8 cellular contexts compared by ENCODE assay signal in the genomic region with DNA sequence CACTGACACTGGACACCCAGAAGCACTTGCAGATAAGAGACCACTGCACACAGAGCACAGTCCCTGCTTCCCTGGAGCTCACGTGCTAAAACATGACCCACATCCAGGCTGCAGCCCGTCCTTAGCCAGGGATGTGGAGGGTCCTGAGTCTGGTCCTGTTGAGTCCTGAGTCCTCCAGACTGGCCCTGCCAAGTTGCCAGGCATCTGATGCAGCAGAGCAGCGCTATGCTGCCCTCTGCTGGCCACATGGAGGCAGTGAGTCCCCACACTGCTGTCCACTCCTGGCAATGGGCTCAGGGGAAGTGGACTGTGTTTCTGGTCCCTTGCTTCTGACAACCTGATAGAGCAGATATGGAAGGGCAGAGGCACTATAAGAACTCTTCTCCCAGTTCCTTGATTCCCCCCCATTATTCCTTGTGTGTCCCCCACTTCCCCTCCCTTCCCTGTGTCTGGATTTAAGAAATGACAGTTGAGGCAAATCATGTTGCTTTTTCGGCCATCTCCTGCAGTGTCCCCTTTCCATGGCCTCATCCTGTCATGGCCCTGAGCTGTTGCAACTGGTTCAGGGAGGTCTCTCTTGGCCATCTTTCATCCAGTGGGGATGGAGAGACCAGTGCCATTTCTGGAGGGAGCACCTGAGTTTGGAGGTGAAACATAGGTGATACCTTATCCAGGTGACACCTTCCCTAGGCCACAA.
DNase-seq lines count a peak whose midpoint lies in the region; ATAC-seq, FAIRE-seq and TF ChIP-seq lines count a peak whose summit lies in the region.

No MANE protein-coding gene starts in this region.

- CTCF ChIA-PET in A549 (lab: Yijun Ruan, JAX) = interaction anchor here (0.6 to 16.6 kb wide), 27 partner anchors 10 to 684 kb away, joined by 3 to 332 read pairs (median 5); partner anchors contain the start of genes DHX35 and FAM83D

- H3K79me2 ChIP-seq in neural cell (replicated peaks; ENCODE audit: insufficient read depth, low read length) = no peaks in the 10 kb centered on the region

- H3K27me3 Mint-ChIP-seq in activated T-cell treated with anti-CD3 and anti-CD28 coated beads, Interleukin-2, amount 50 U/mL, for 72 hours (ENCODE audit: low read depth) = no peaks in the 10 kb centered on the region

- no peak for TF ChIP-seq POLR2A in A549 (IDR thresholded peaks at IDR 0.05; ENCODE audit: low read length)

- H3K4me1 ChIP-seq in A549 = 0 out of 3 replicates have a peak, but pooled peaks cover 4% of the 10 kb centered on the region

- TF ChIP-seq RAD21 in A549 (conservative IDR thresholded peaks at IDR 0.05 in 1 of 2, IDR thresholded peaks at IDR 0.05 in 1 of 2) (peak; percentile 77 to 83), neural cell (conservative IDR thresholded peaks at IDR 0.05) (peak; percentile 64)

- peak; percentile 92 for TF ChIP-seq CTCF in A549 (IDR thresholded peaks at IDR 0.05)
- TF ChIP-seq CTCF in neural cell (IDR thresholded peaks at IDR 0.05; ENCODE audit: poor library complexity, severe bottlenecking) = peak; percentile 76

- no peak overlapping the region for H3K27ac Mint-ChIP-seq in activated T-cell treated with anti-CD3 and anti-CD28 coated beads, Interleukin-2, amount 50 U/mL, for 72 hours

- peak; percentile 73 to 74 for DNase-seq in A549 (ENCODE audit: low read depth in 1 of 2, low spot score in 1 of 2)
- DNase-seq in HUDEP-2 (lab: John Stamatoyannopoulos, UW; ENCODE audit: unreplicated experiment in 76 of 76) = peak in 71 of 76 experiments; percentile 6 to 79 (median 52)
- DNase-seq in activated T-cell treated with anti-CD3 and anti-CD28 coated beads, Interleukin-2, amount 50 U/mL, for 72 hours = peak; percentile 74 to 83
- DNase-seq in fibroblast of peridontal ligament (ENCODE audit: extremely low read depth) = peak; percentile 78
- DNase-seq in stimulated activated naive CD4-positive, alpha-beta T cell treated with Interleukin-2 at 50 U/mL for 16 hours (lab: John Stamatoyannopoulos, UW) = peak; percentile 54

- FAIRE-seq in A549 (lab: Jason Lieb, UNC) = no peak

- POLR2A ChIA-PET in A549 (lab: Yijun Ruan, JAX) = interaction anchor here (0.9 kb wide), 1 partner anchor 34 kb away, joined by 3 read pairs; no protein-coding TSS in a partner anchor

- WGBS in A549 (ENCODE audit: missing lambda C conversion rate) = 29% methylated on average over 4 of the region's 4 CpGs

- H3K27me3 ChIP-seq in neural cell (ENCODE audit: insufficient read depth, low read depth, low read length) = peaks cover 4% of the 10 kb centered on the region

- no peak overlapping the region for H3K9ac ChIP-seq in neural cell (ENCODE audit: low read length)

- no peaks in the 10 kb centered on the region for H3F3A ChIP-seq in neural cell (ENCODE audit: insufficient read depth, low read length, poor library complexity, severe bottlenecking)

- H3K4me2 ChIP-seq in A549 = no peak overlapping the region
- no peak overlapping the region for H3K4me2 ChIP-seq in neural cell (ENCODE audit: low read length)

- H3K4me1 Mint-ChIP-seq in activated T-cell treated with anti-CD3 and anti-CD28 coated beads, Interleukin-2, amount 50 U/mL, for 72 hours (ENCODE audit: low read depth) = peaks cover 7% of the 10 kb centered on the region

- H3K4me3 Mint-ChIP-seq in activated T-cell treated with anti-CD3 and anti-CD28 coated beads, Interleukin-2, amount 50 U/mL, for 72 hours = no peak overlapping the region

- no peaks in the 10 kb centered on the region for H3K36me3 Mint-ChIP-seq in activated T-cell treated with anti-CD3 and anti-CD28 coated beads, Interleukin-2, amount 50 U/mL, for 72 hours (ENCODE audit: insufficient read depth in 2 of 2)

- H2AFZ ChIP-seq in neural cell (ENCODE audit: low read depth, low read length) = no peak overlapping the region

- H3K9me3 ChIP-seq in A549 = no peaks in the 10 kb centered on the region
- H3K9me3 ChIP-seq in neural cell (ENCODE audit: low read length) = no peaks in the 10 kb centered on the region

- H3K4me3 ChIP-seq in A549 (no peak overlapping the region), neural cell (ENCODE audit: low read length) (no peak overlapping the region)

- TF ChIP-seq EP300 in A549 (IDR thresholded peaks at IDR 0.05) = no peak
- no peak for TF ChIP-seq EP300 in neural cell (conservative IDR thresholded peaks at IDR 0.05; ENCODE audit: poor library complexity, severe bottlenecking)

- H3K27ac ChIP-seq in A549 (no peak overlapping the region), neural cell (ENCODE audit: low read length) (no peak overlapping the region)

- no peaks in the 10 kb centered on the region for H3K9me2 ChIP-seq in neural cell (ENCODE audit: insufficient read depth, low read length)

- H4K20me1 ChIP-seq in neural cell (ENCODE audit: insufficient read depth) = no peaks in the 10 kb centered on the region

- peak; percentile 85 to 90 for ATAC-seq in A549
- peak; percentile 73 for ATAC-seq in GM18498 (IDR thresholded peaks at IDR 0.05; ENCODE audit: unreplicated experiment)
- ATAC-seq in activated T-cell treated with anti-CD3 and anti-CD28 coated beads, Interleukin-2, amount 50 U/mL, for 72 hours (replicated peaks in 1 of 2) = peak; percentile 79 to 80

- no peaks in the 10 kb centered on the region for H3K9me3 Mint-ChIP-seq in activated T-cell treated with anti-CD3 and anti-CD28 coated beads, Interleukin-2, amount 50 U/mL, for 72 hours

- no peaks in the 10 kb centered on the region for H3K36me3 ChIP-seq in neural cell (ENCODE audit: insufficient read depth, low read length)

TF ChIP-seq in A549, 52 proteins besides CTCF, POLR2A, EP300 and RAD21:
- TF ChIP-seq SMC3 (IDR thresholded peaks at IDR 0.05) = peak; percentile 67
- TF ChIP-seq, protein P1, sequence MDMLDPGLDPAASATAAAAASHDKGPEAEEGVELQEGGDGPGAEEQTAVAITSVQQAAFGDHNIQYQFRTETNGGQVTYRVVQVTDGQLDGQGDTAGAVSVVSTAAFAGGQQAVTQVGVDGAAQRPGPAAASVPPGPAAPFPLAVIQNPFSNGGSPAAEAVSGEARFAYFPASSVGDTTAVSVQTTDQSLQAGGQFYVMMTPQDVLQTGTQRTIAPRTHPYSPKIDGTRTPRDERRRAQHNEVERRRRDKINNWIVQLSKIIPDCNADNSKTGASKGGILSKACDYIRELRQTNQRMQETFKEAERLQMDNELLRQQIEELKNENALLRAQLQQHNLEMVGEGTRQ (IDR thresholded peaks at IDR 0.05) = no peak
- no peak for TF ChIP-seq CHD4 (IDR thresholded peaks at IDR 0.05; ENCODE audit: borderline replicate concordance)

TF ChIP-seq in PFSK-1, 5 proteins besides CTCF, POLR2A, EP300 and RAD21 (continues in another document):
- TF ChIP-seq, protein P2, sequence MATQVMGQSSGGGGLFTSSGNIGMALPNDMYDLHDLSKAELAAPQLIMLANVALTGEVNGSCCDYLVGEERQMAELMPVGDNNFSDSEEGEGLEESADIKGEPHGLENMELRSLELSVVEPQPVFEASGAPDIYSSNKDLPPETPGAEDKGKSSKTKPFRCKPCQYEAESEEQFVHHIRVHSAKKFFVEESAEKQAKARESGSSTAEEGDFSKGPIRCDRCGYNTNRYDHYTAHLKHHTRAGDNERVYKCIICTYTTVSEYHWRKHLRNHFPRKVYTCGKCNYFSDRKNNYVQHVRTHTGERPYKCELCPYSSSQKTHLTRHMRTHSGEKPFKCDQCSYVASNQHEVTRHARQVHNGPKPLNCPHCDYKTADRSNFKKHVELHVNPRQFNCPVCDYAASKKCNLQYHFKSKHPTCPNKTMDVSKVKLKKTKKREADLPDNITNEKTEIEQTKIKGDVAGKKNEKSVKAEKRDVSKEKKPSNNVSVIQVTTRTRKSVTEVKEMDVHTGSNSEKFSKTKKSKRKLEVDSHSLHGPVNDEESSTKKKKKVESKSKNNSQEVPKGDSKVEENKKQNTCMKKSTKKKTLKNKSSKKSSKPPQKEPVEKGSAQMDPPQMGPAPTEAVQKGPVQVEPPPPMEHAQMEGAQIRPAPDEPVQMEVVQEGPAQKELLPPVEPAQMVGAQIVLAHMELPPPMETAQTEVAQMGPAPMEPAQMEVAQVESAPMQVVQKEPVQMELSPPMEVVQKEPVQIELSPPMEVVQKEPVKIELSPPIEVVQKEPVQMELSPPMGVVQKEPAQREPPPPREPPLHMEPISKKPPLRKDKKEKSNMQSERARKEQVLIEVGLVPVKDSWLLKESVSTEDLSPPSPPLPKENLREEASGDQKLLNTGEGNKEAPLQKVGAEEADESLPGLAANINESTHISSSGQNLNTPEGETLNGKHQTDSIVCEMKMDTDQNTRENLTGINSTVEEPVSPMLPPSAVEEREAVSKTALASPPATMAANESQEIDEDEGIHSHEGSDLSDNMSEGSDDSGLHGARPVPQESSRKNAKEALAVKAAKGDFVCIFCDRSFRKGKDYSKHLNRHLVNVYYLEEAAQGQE (IDR thresholded peaks at IDR 0.05; ENCODE audit: insufficient read depth in 1 of 2, low read depth in 2 of 2, low read length in 2 of 2) = peak; percentile 24 to 76; a peak in 2 of 4 replicates
- TF ChIP-seq TAF1 (IDR thresholded peaks at IDR 0.05; ENCODE audit: borderline replicate concordance, insufficient read depth, low read length) = no peak

TF ChIP-seq in neural cell, 6 proteins besides CTCF, POLR2A, EP300 and RAD21 (continues in another document):
- TF ChIP-seq MXI1 (conservative IDR thresholded peaks at IDR 0.05; ENCODE audit: poor library complexity, severe bottlenecking) = no peak
- no peak for TF ChIP-seq TAF1 (IDR thresholded peaks at IDR 0.05; ENCODE audit: low read depth)
- no peak for TF ChIP-seq POLR2AphosphoS5 (IDR thresholded peaks at IDR 0.05)
- no peak for TF ChIP-seq EZH2 (IDR thresholded peaks at IDR 0.05; ENCODE audit: borderline replicate concordance, insufficient read depth, low read length, poor library complexity, severe bottlenecking)
- TF ChIP-seq SMC3 (conservative IDR thresholded peaks at IDR 0.05; ENCODE audit: poor library complexity) = peak; percentile 59
